ENCODE assay signal across 25 cellular contexts in genomic region chr2:109085912-109086742, GRCh38. TPM values are rescaled to one million over a fixed set of nuclear protein-coding genes. Genes with fewer than 3 reads are reported as not detected.
"Had no signal": no experiment of that assay in that cellular context is flagged by ENCODE, and none has a peak within 500 bp of the region (broad histone marks: within the 10 kb centered on the region; RNA-seq: fewer than 3 reads in every experiment).

No MANE protein-coding gene starts in this region.

- H3K4me3 ChIP-seq: left lung, mucosa of descending colon, neural progenitor cell, prostate gland, right atrium auricular region, sigmoid colon, testis, tibial artery, upper lobe of left lung had no signal

- H3K27me3 ChIP-seq: left lung, neural progenitor cell, right atrium auricular region, sigmoid colon, testis, upper lobe of left lung had no signal

- H3K9me3 ChIP-seq: left lung, mucosa of descending colon, prostate gland, right atrium auricular region, sigmoid colon, testis, tibial artery, upper lobe of left lung had no signal

- H3K4me1 ChIP-seq: left lung, neural progenitor cell, prostate gland, right atrium auricular region, sigmoid colon, testis, tibial artery, upper lobe of left lung had no signal

- DNase-seq: cortex of kidney; effector memory CD8-positive, alpha-beta T cell; erythroblast; hypothalamus; immature natural killer cell; islet precursor cell; kidney glomerular epithelial cell; left lung; mesenchymal stem cell; mucosa of descending colon; naive B cell; sigmoid colon; stimulated activated CD4-positive, alpha-beta T cell treated with anti-CD3 and anti-CD28 coated beads, Interleukin-4, amount 100 ng/mL, for 4 hours; stimulated activated naive CD8-positive, alpha-beta T cell treated with anti-CD3 and anti-CD28 coated beads, Interleukin-15, Interleukin-2, amounts not matched to agents 100 U/mL and 50 U/mL, for 24 hours; substantia nigra; testis; tibial artery; upper lobe of left lung had no signal

- H3K4me2 ChIP-seq: neural progenitor cell had no signal

- H3K27ac ChIP-seq: left lung, neural progenitor cell, prostate gland, right atrium auricular region, sigmoid colon, testis, tibial artery, upper lobe of left lung had no signal

- H3K36me3 ChIP-seq: left lung, neural progenitor cell, prostate gland, right atrium auricular region, sigmoid colon, tibial artery, upper lobe of left lung had no signal

- H3K9ac ChIP-seq: neural progenitor cell had no signal

- ATAC-seq: effector memory CD8-positive, alpha-beta T cell; left lung; mucosa of descending colon; stimulated activated memory B cell treated with anti-CD40 and anti-IgM and Interleukin-4, amounts not matched to agents 10 μg/mL and 1 μg/mL and 100 μg/mL, for 72 hours; stimulated activated naive CD8-positive, alpha-beta T cell treated with anti-CD3 and anti-CD28 coated beads, Interleukin-15, Interleukin-2, amounts not matched to agents 100 U/mL and 50 U/mL, for 24 hours had no signal

- FAIRE-seq: endometrium, frontal cortex, urothelium cell line had no signal

- H2AFZ ChIP-seq: neural progenitor cell had no signal

RNA-seq across cellular contexts. Expression of gene SH3RF3, which starts 42.9 kb away (rescaled TPM):
- polyA plus RNA-seq: immature natural killer cell had no signal
